Comparison of ENCODE assay signal across 1 cellular context in genomic region chr5:180343110-180343845, GRCh38.
TF ChIP-seq lines count a peak whose summit lies in the region.

No MANE protein-coding gene starts in this region.

TF ChIP-seq in HepG2, 621 proteins besides CTCF, POLR2A, EP300 and RAD21 (continued from another document):
- TF ChIP-seq ZBTB7B (CRISPR knock-in tag; IDR thresholded peaks at IDR 0.05) (no peak), SOX6 (IDR thresholded peaks at IDR 0.05) (no peak), SOX6 (CRISPR knock-in tag; IDR thresholded peaks at IDR 0.05) (no peak), ZNF556 (CRISPR knock-in tag; IDR thresholded peaks at IDR 0.05; ENCODE audit: borderline replicate concordance) (no peak), KLF15 (CRISPR knock-in tag; IDR thresholded peaks at IDR 0.05; ENCODE audit: borderline replicate concordance) (no peak), HDAC2 (CRISPR knock-in tag; IDR thresholded peaks at IDR 0.05) (no peak), ZNF367 (CRISPR knock-in tag; IDR thresholded peaks at IDR 0.05; ENCODE audit: borderline replicate concordance) (no peak), LRRFIP1 (CRISPR knock-in tag; conservative IDR thresholded peaks at IDR 0.05) (no peak), ATF2 (CRISPR knock-in tag; IDR thresholded peaks at IDR 0.05) (no peak), ARID5B (CRISPR knock-in tag; IDR thresholded peaks at IDR 0.05) (no peak), NCOR1 (IDR thresholded peaks at IDR 0.05; ENCODE audit: borderline replicate concordance, low read length) (no peak), ZNF7 (CRISPR knock-in tag; IDR thresholded peaks at IDR 0.05) (no peak), MEF2D (CRISPR knock-in tag; IDR thresholded peaks at IDR 0.05) (no peak), NFYB (CRISPR knock-in tag; IDR thresholded peaks at IDR 0.05) (no peak)
